Comparison of ENCODE assay signal across 8 cellular contexts in genomic region chr2:3959372-3959771, GRCh38.
DNase-seq lines count a peak whose midpoint lies in the region; ATAC-seq, FAIRE-seq and TF ChIP-seq lines count a peak whose summit lies in the region.

No MANE protein-coding gene starts in this region.

- H3K4me3 ChIP-seq in HEK293 (ENCODE audit: low read depth, low read length) (no peak overlapping the region), pancreas (no peak overlapping the region)

- CTCF ChIA-PET in HEK293 (lab: Yijun Ruan, JAX), result interaction anchor here (0.5 to 1.7 kb wide), 19 partner anchors 10 to 1424 kb away, joined by 3 to 8 read pairs (median 4); no protein-coding TSS in a partner anchor

- H3K36me3 ChIP-seq in HEK293 (ENCODE audit: control insufficient read depth in 2 of 2, insufficient read depth in 1 of 2, low read length in 2 of 2), result no peaks in the 10 kb centered on the region
- H3K36me3 ChIP-seq in pancreas, result no peaks in the 10 kb centered on the region

- intact Hi-C loops in pancreas (cut with DNase I), result loop anchor here in 2 of 3 donors (10.0 kb wide), 2 partner anchors 815 to 1405 kb away; no protein-coding TSS in a partner anchor

- ATAC-seq in pancreas, result peak in 3 of 4 donors; percentile 39 to 75 (median 57)
- ATAC-seq in HG02870 (IDR thresholded peaks at IDR 0.05; ENCODE audit: unreplicated experiment), result no peak

- FAIRE-seq in endometrium (lab: Jason Lieb, UNC), result peak; percentile 43
- no peak for FAIRE-seq in pancreas (lab: Jason Lieb, UNC)

- H3K27ac ChIP-seq in HEK293 (ENCODE audit: extremely low read depth, low read depth, low read length), result no peak overlapping the region
- no peak overlapping the region for H3K27ac ChIP-seq in pancreas

- 2 to 4% methylated on average over 2 of the region's 2 CpGs for WGBS in pancreas, 2 donors

- H3K9me3 ChIP-seq in HEK293 (ENCODE audit: control insufficient read depth, insufficient read depth, low read depth, low read length) (no peaks in the 10 kb centered on the region), pancreas (no peaks in the 10 kb centered on the region)

- DNase-seq in COR-L47 (lab: John Stamatoyannopoulos, UW) (peak; percentile 81), NCI-H748 treated with DMSO at 0.1 percent for 48 hours (lab: John Stamatoyannopoulos, UW) (peak; percentile 67), pancreas (peak in 1 of 6 donors; percentile 17), amniotic stem cell (lab: John Stamatoyannopoulos, UW) (no peak)
- no peak for DNase-seq in stimulated activated CD4-positive, alpha-beta T cell treated with anti-CD3 and anti-CD28 coated beads, Interleukin-15, amount 100 ng/mL, for 24 hours

- 0 out of 2 replicates have a peak, but pooled peaks have one; percentile 33 for TF ChIP-seq CTCF in HEK293 (tag by site-specific recombination; IDR thresholded peaks at IDR 0.05)
- peak; percentile 38 to 71 (median 54) for TF ChIP-seq CTCF in pancreas (IDR thresholded peaks at IDR 0.05)

- H3K4me1 ChIP-seq in HEK293 (ENCODE audit: control insufficient read depth, insufficient read depth, low read length), result no peaks in the 10 kb centered on the region
- no peaks in the 10 kb centered on the region for H3K4me1 ChIP-seq in pancreas

- POLR2A ChIA-PET in HEK293 (lab: Yijun Ruan, JAX), result interaction anchor here (0.5 kb wide), 1 partner anchor 929 kb away, joined by 4 read pairs; no protein-coding TSS in a partner anchor

- peaks cover 0 to 5% (median 0%) of the 10 kb centered on the region in 4 donors for H3K27me3 ChIP-seq in pancreas

TF ChIP-seq in HEK293, 187 proteins besides CTCF, POLR2A, EP300 and RAD21:
- TF ChIP-seq ZNF280C (tag by site-specific recombination; IDR thresholded peaks at IDR 0.05) (no peak), ZNF362 (tag by site-specific recombination; IDR thresholded peaks at IDR 0.05) (peak; percentile 78; the same call in 1 of the 2 replicates), ZNF654 (tag by site-specific recombination; IDR thresholded peaks at IDR 0.05; ENCODE audit: low read depth) (peak; percentile 53)

Comparison
In these comparisons a context has a peak if more than half of its experiments do, and no peak if none do; other contexts are left out.
1. DNase-seq: peak in COR-L47 (single experiment) and NCI-H748 treated with DMSO at 0.1 percent for 48 hours (single experiment); none in amniotic stem cell (single experiment) and stimulated activated CD4-positive, alpha-beta T cell treated with anti-CD3 and anti-CD28 coated beads, Interleukin-15, amount 100 ng/mL, for 24 hours (single experiment).